In genomic region chr10:77909755-77910375, GRCh38 we compare ENCODE assay signal across 1 cellular context.
TF ChIP-seq lines count a peak whose summit lies in the region.

No MANE protein-coding gene starts in this region.

TF ChIP-seq in K562, 482 proteins besides CTCF, POLR2A, EP300 and RAD21 (continued from another document and continues in another):
- peak; percentile 41; the same call in 1 of the 2 replicates for TF ChIP-seq CUX1 (CRISPR knock-in tag; IDR thresholded peaks at IDR 0.05)
- TF ChIP-seq HDAC8 (tag; IDR thresholded peaks at IDR 0.05), result 0 out of 2 replicates have a peak, but pooled peaks have one; percentile 70
- peak; percentile 6; the same call in 1 of the 2 replicates for TF ChIP-seq HINFP (tag; conservative IDR thresholded peaks at IDR 0.05; ENCODE audit: low read depth)
- 0 out of 2 replicates have a peak, but pooled peaks have one; percentile 40 for TF ChIP-seq ZNF23 (CRISPR knock-in tag; IDR thresholded peaks at IDR 0.05)
- TF ChIP-seq PHF8 (IDR thresholded peaks at IDR 0.05; ENCODE audit: borderline replicate concordance, low read length), result peak; percentile 30; the same call in 1 of the 2 replicates
- TF ChIP-seq SRSF9 (IDR thresholded peaks at IDR 0.05; ENCODE audit: borderline replicate concordance, low read depth, low read length), result no peak
- TF ChIP-seq UBTF (IDR thresholded peaks at IDR 0.05; ENCODE audit: borderline replicate concordance in 1 of 2, low read depth in 2 of 2, low read length in 2 of 2), result 0 out of 4 replicates have a peak, but pooled peaks of 1 of the 2 experiments have one; percentile 39
- TF ChIP-seq ZEB2 (IDR thresholded peaks at IDR 0.05), result 0 out of 2 replicates have a peak, but pooled peaks have one; percentile 59
- TF ChIP-seq SMARCA4 (IDR thresholded peaks at IDR 0.05), result peak; percentile 94
- TF ChIP-seq ZBTB7A (IDR thresholded peaks at IDR 0.05; ENCODE audit: borderline replicate concordance, control insufficient read depth, low read depth, low read length), result peak; percentile 51; the same call in 1 of the 2 replicates
- TF ChIP-seq MEF2D (tag; conservative IDR thresholded peaks at IDR 0.05; ENCODE audit: low read depth), result peak; percentile 73; the same call in 1 of the 2 replicates
- peak; percentile 35; the same call in 1 of the 2 replicates for TF ChIP-seq ZNF384 (IDR thresholded peaks at IDR 0.05; ENCODE audit: low read depth, low read length)
- no peak for TF ChIP-seq HLTF (IDR thresholded peaks at IDR 0.05)
- peak; percentile 80 for TF ChIP-seq ZNF589 (CRISPR knock-in tag; IDR thresholded peaks at IDR 0.05; ENCODE audit: low read depth)
- TF ChIP-seq ZNF436 (CRISPR knock-in tag; IDR thresholded peaks at IDR 0.05), result no peak
- TF ChIP-seq ZNF41 (CRISPR knock-in tag; conservative IDR thresholded peaks at IDR 0.05), result 0 out of 2 replicates have a peak, but pooled peaks have one; percentile 45
- TF ChIP-seq NCOA2 (IDR thresholded peaks at IDR 0.05; ENCODE audit: partially characterized antibody in 2 of 2), result no peak
- TF ChIP-seq, protein P1, sequence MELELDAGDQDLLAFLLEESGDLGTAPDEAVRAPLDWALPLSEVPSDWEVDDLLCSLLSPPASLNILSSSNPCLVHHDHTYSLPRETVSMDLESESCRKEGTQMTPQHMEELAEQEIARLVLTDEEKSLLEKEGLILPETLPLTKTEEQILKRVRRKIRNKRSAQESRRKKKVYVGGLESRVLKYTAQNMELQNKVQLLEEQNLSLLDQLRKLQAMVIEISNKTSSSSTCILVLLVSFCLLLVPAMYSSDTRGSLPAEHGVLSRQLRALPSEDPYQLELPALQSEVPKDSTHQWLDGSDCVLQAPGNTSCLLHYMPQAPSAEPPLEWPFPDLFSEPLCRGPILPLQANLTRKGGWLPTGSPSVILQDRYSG (tag; conservative IDR thresholded peaks at IDR 0.05; ENCODE audit: low read depth), result peak; percentile 90
- peak; percentile 23; the same call in 1 of the 2 replicates for TF ChIP-seq ZNF668 (CRISPR knock-in tag; IDR thresholded peaks at IDR 0.05)
- peak; percentile 76; the same call in 1 of the 2 replicates for TF ChIP-seq ZNF584 (CRISPR knock-in tag; IDR thresholded peaks at IDR 0.05; ENCODE audit: low read depth)
- TF ChIP-seq, protein P2, sequence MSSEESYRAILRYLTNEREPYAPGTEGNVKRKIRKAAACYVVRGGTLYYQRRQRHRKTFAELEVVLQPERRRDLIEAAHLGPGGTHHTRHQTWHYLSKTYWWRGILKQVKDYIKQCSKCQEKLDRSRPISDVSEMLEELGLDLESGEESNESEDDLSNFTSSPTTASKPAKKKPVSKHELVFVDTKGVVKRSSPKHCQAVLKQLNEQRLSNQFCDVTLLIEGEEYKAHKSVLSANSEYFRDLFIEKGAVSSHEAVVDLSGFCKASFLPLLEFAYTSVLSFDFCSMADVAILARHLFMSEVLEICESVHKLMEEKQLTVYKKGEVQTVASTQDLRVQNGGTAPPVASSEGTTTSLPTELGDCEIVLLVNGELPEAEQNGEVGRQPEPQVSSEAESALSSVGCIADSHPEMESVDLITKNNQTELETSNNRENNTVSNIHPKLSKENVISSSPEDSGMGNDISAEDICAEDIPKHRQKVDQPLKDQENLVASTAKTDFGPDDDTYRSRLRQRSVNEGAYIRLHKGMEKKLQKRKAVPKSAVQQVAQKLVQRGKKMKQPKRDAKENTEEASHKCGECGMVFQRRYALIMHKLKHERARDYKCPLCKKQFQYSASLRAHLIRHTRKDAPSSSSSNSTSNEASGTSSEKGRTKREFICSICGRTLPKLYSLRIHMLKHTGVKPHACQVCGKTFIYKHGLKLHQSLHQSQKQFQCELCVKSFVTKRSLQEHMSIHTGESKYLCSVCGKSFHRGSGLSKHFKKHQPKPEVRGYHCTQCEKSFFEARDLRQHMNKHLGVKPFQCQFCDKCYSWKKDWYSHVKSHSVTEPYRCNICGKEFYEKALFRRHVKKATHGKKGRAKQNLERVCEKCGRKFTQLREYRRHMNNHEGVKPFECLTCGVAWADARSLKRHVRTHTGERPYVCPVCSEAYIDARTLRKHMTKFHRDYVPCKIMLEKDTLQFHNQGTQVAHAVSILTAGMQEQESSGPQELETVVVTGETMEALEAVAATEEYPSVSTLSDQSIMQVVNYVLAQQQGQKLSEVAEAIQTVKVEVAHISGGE (CRISPR knock-in tag; IDR thresholded peaks at IDR 0.05), result peak in 1 of 3 experiments; percentile 56; a peak in 2 of 6 replicates
- peak; percentile 55; the same call in 1 of the 2 replicates for TF ChIP-seq PYGO2 (tag; IDR thresholded peaks at IDR 0.05)
- 0 out of 2 replicates have a peak, but pooled peaks have one; percentile 21 for TF ChIP-seq BCL6 (CRISPR knock-in tag; IDR thresholded peaks at IDR 0.05)
- TF ChIP-seq, protein P3, sequence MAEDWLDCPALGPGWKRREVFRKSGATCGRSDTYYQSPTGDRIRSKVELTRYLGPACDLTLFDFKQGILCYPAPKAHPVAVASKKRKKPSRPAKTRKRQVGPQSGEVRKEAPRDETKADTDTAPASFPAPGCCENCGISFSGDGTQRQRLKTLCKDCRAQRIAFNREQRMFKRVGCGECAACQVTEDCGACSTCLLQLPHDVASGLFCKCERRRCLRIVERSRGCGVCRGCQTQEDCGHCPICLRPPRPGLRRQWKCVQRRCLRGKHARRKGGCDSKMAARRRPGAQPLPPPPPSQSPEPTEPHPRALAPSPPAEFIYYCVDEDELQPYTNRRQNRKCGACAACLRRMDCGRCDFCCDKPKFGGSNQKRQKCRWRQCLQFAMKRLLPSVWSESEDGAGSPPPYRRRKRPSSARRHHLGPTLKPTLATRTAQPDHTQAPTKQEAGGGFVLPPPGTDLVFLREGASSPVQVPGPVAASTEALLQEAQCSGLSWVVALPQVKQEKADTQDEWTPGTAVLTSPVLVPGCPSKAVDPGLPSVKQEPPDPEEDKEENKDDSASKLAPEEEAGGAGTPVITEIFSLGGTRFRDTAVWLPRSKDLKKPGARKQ (CRISPR knock-in tag; IDR thresholded peaks at IDR 0.05), result no peak
- peak; percentile 35; the same call in 1 of the 2 replicates for TF ChIP-seq CBFB (CRISPR knock-in tag; IDR thresholded peaks at IDR 0.05)
- 0 out of 2 replicates have a peak, but pooled peaks have one; percentile 16 for TF ChIP-seq ZNF165 (CRISPR knock-in tag; IDR thresholded peaks at IDR 0.05; ENCODE audit: borderline replicate concordance)
- TF ChIP-seq MTA1 (IDR thresholded peaks at IDR 0.05; ENCODE audit: borderline replicate concordance), result peak; percentile 75
- peak; percentile 66 for TF ChIP-seq ATF7 (IDR thresholded peaks at IDR 0.05)
- TF ChIP-seq HES1 (IDR thresholded peaks at IDR 0.05; ENCODE audit: low read depth), result peak; percentile 56; the same call in 1 of the 2 replicates
- 0 out of 2 replicates have a peak, but pooled peaks have one; percentile 30 for TF ChIP-seq BRD4 (IDR thresholded peaks at IDR 0.05)
- no peak for TF ChIP-seq ZFP1 (CRISPR knock-in tag; IDR thresholded peaks at IDR 0.05)
- peak; percentile 89 for TF ChIP-seq DMBX1 (CRISPR knock-in tag; IDR thresholded peaks at IDR 0.05; ENCODE audit: borderline replicate concordance)
- 0 out of 2 replicates have a peak, but pooled peaks have one; percentile 35 for TF ChIP-seq ZFPM2 (CRISPR knock-in tag; IDR thresholded peaks at IDR 0.05)
- TF ChIP-seq TFAP4 (CRISPR knock-in tag; IDR thresholded peaks at IDR 0.05; ENCODE audit: borderline replicate concordance), result peak; percentile 20; the same call in 1 of the 2 replicates
- TF ChIP-seq, protein P4, sequence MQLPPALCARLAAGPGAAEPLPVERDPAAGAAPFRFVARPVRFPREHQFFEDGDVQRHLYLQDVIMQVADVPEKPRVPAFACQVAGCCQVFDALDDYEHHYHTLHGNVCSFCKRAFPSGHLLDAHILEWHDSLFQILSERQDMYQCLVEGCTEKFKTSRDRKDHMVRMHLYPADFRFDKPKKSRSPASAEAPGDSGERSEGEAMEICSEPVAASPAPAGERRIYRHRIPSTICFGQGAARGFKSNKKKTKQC (CRISPR knock-in tag; IDR thresholded peaks at IDR 0.05), result no peak
- no peak for TF ChIP-seq HNRNPL (IDR thresholded peaks at IDR 0.05; ENCODE audit: low read depth, low read length)
- TF ChIP-seq JUND (IDR thresholded peaks at IDR 0.05; ENCODE audit: borderline replicate concordance, low read depth, low read length), result peak; percentile 84
- peak; percentile 85; the same call in 2 of the 3 replicates for TF ChIP-seq JUND (tag; IDR thresholded peaks at IDR 0.05; ENCODE audit: borderline replicate concordance, low read depth, low read length)
- 0 out of 2 replicates have a peak, but pooled peaks have one; percentile 33 for TF ChIP-seq HBP1 (CRISPR knock-in tag; IDR thresholded peaks at IDR 0.05)
- 0 out of 2 replicates have a peak, but pooled peaks have one; percentile 17 for TF ChIP-seq TRIM28 (IDR thresholded peaks at IDR 0.05)
- TF ChIP-seq ZNF197 (CRISPR knock-in tag; IDR thresholded peaks at IDR 0.05; ENCODE audit: low read depth), result no peak
